ENCODE assay signal across 33 cellular contexts in genomic region chr6:129725341-129725740, GRCh38.
"Had no signal": no experiment of that assay in that cellular context is flagged by ENCODE, and none has a peak within 500 bp of the region (broad histone marks: within the 10 kb centered on the region; RNA-seq: fewer than 3 reads in every experiment).

No MANE protein-coding gene starts in this region.

- H3K4me3 Mint-ChIP-seq: activated CD4-positive, alpha-beta T cell treated with anti-CD3 and anti-CD28 coated beads for 36 hours; activated CD8-positive, alpha-beta T cell treated with anti-CD3 and anti-CD28 coated beads for 36 hours; activated naive CD8-positive, alpha-beta T cell; activated T-cell treated with anti-CD3 and anti-CD28 coated beads, Interleukin-2, amount 50 U/mL, for 4 hours; activated T-helper 17 cell treated with anti-CD3 and anti-CD28 coated beads, Interleukin-2, amount 50 U/mL, for 72 hours; T-helper 17 cell; T-helper 2 cell treated with Interferon-gamma antibody and Interleukin-4, amounts not matched to agents 5 μg/mL and 100 μg/mL, for 36 hours had no signal

- DNase-seq: activated CD4-positive, alpha-beta T cell treated with anti-CD3 and anti-CD28 coated beads for 36 hours; activated CD4-positive, alpha-beta T cell treated with anti-CD3 and anti-CD28 coated beads, Interleukin-2, amount 50 U/mL, for 1 hour; activated CD4-positive, alpha-beta T cell treated with anti-CD3 and anti-CD28 coated beads, Interleukin-2, amount 50 U/mL, for 48 hours; activated CD4-positive, CD25-positive, alpha-beta regulatory T cell; activated CD4-positive, CD25-positive, alpha-beta regulatory T cell treated with anti-CD3 and anti-CD28 coated beads, Interleukin-2, amount 50 U/mL, for 72 hours; activated CD8-positive, alpha-beta memory T cell treated with anti-CD3 and anti-CD28 coated beads for 24 hours; activated CD8-positive, alpha-beta T cell treated with anti-CD3 and anti-CD28 coated beads for 36 hours; activated effector memory CD4-positive, alpha-beta T cell treated with Interleukin-2 at 50 U/mL for 16 hours; activated gamma-delta T cell treated with Interleukin-2 at 50 U/mL for 16 hours; activated naive CD4-positive, alpha-beta T cell treated with anti-CD3 and anti-CD28 coated beads, Interleukin-2, amount 50 U/mL, for 16 hours; activated naive CD4-positive, alpha-beta T cell treated with Interleukin-2 at 50 U/mL for 16 hours; activated T-cell treated with anti-CD3 and anti-CD28 coated beads, Interleukin-2, amount 50 U/mL, for 4 hours; amniotic stem cell; anterior cingulate cortex; body of pancreas; central memory CD4-positive, alpha-beta T cell; cerebellar nuclear complex; colonic mucosa; effector CD8-positive, alpha-beta T cell; esophagus squamous epithelium; foreskin melanocyte; T-helper 1 cell; T-helper 17 cell; T1000; WERI-Rb-1 had no signal

- H3K4me3 ChIP-seq: body of pancreas, cardiac muscle cell, colonic mucosa, esophagus squamous epithelium, gastroesophageal sphincter had no signal

- H3K9me3 Mint-ChIP-seq: activated CD8-positive, alpha-beta T cell treated with anti-CD3 and anti-CD28 coated beads for 36 hours; activated T-cell treated with anti-CD3 and anti-CD28 coated beads, Interleukin-2, amount 50 U/mL, for 4 hours; activated T-helper 17 cell treated with anti-CD3 and anti-CD28 coated beads, Interleukin-2, amount 50 U/mL, for 72 hours; T-helper 2 cell treated with Interferon-gamma antibody and Interleukin-4, amounts not matched to agents 5 μg/mL and 100 μg/mL, for 36 hours had no signal

- H3K27me3 Mint-ChIP-seq: activated CD4-positive, alpha-beta T cell treated with anti-CD3 and anti-CD28 coated beads for 36 hours; activated CD8-positive, alpha-beta T cell treated with anti-CD3 and anti-CD28 coated beads for 36 hours; activated naive CD8-positive, alpha-beta T cell; activated T-helper 17 cell treated with anti-CD3 and anti-CD28 coated beads, Interleukin-2, amount 50 U/mL, for 72 hours; T-helper 17 cell had no signal

- H3K9me3 ChIP-seq: body of pancreas, colonic mucosa, esophagus squamous epithelium, gastroesophageal sphincter had no signal

- H3K36me3 ChIP-seq: cardiac muscle cell, colonic mucosa, esophagus squamous epithelium, gastroesophageal sphincter, WERI-Rb-1 had no signal

- H3K36me3 Mint-ChIP-seq: activated naive CD8-positive, alpha-beta T cell had no signal

- H3K27me3 ChIP-seq: body of pancreas, cardiac muscle cell, colonic mucosa, esophagus squamous epithelium, gastroesophageal sphincter had no signal

- H3K27ac Mint-ChIP-seq: activated CD4-positive, alpha-beta T cell treated with anti-CD3 and anti-CD28 coated beads for 36 hours; activated CD8-positive, alpha-beta T cell treated with anti-CD3 and anti-CD28 coated beads for 36 hours; activated naive CD8-positive, alpha-beta T cell; activated T-helper 17 cell treated with anti-CD3 and anti-CD28 coated beads, Interleukin-2, amount 50 U/mL, for 72 hours; T-helper 17 cell; T-helper 2 cell treated with Interferon-gamma antibody and Interleukin-4, amounts not matched to agents 5 μg/mL and 100 μg/mL, for 36 hours had no signal

- H3K27ac ChIP-seq: body of pancreas, cardiac muscle cell, colonic mucosa, epithelial cell of prostate, esophagus squamous epithelium, gastroesophageal sphincter, WERI-Rb-1 had no signal

- H3K4me1 Mint-ChIP-seq: activated CD4-positive, alpha-beta T cell treated with anti-CD3 and anti-CD28 coated beads for 36 hours; activated T-helper 17 cell treated with anti-CD3 and anti-CD28 coated beads, Interleukin-2, amount 50 U/mL, for 72 hours had no signal

- FAIRE-seq: endometrium, endothelial cell of umbilical vein had no signal

- ATAC-seq: activated CD4-positive, alpha-beta T cell treated with anti-CD3 and anti-CD28 coated beads for 36 hours; activated CD8-positive, alpha-beta T cell treated with anti-CD3 and anti-CD28 coated beads for 36 hours; activated T-cell treated with anti-CD3 and anti-CD28 coated beads, Interleukin-2, amount 50 U/mL, for 4 hours; activated T-helper 17 cell treated with anti-CD3 and anti-CD28 coated beads, Interleukin-2, amount 50 U/mL, for 72 hours; body of pancreas; gastroesophageal sphincter; T-helper 17 cell had no signal

- H3K4me1 ChIP-seq: colonic mucosa, esophagus squamous epithelium had no signal
